ENCODE assay signal across 1 cellular context in genomic region chr7:158473238-158473637, GRCh38.
TF ChIP-seq lines count a peak whose summit lies in the region.

No MANE protein-coding gene starts in this region.

TF ChIP-seq in GM23338, 12 proteins besides CTCF, POLR2A, EP300 and RAD21 (continued from another document):
- TF ChIP-seq, protein P1, sequence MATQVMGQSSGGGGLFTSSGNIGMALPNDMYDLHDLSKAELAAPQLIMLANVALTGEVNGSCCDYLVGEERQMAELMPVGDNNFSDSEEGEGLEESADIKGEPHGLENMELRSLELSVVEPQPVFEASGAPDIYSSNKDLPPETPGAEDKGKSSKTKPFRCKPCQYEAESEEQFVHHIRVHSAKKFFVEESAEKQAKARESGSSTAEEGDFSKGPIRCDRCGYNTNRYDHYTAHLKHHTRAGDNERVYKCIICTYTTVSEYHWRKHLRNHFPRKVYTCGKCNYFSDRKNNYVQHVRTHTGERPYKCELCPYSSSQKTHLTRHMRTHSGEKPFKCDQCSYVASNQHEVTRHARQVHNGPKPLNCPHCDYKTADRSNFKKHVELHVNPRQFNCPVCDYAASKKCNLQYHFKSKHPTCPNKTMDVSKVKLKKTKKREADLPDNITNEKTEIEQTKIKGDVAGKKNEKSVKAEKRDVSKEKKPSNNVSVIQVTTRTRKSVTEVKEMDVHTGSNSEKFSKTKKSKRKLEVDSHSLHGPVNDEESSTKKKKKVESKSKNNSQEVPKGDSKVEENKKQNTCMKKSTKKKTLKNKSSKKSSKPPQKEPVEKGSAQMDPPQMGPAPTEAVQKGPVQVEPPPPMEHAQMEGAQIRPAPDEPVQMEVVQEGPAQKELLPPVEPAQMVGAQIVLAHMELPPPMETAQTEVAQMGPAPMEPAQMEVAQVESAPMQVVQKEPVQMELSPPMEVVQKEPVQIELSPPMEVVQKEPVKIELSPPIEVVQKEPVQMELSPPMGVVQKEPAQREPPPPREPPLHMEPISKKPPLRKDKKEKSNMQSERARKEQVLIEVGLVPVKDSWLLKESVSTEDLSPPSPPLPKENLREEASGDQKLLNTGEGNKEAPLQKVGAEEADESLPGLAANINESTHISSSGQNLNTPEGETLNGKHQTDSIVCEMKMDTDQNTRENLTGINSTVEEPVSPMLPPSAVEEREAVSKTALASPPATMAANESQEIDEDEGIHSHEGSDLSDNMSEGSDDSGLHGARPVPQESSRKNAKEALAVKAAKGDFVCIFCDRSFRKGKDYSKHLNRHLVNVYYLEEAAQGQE (IDR thresholded peaks at IDR 0.05; ENCODE audit: unreplicated experiment) = no peak
- no peak for TF ChIP-seq ZNF114 (CRISPR knock-in tag; IDR thresholded peaks at IDR 0.05)
- TF ChIP-seq NANOG (IDR thresholded peaks at IDR 0.05; ENCODE audit: borderline replicate concordance) = no peak
- no peak for TF ChIP-seq POLR2AphosphoS5 (IDR thresholded peaks at IDR 0.05; ENCODE audit: low read depth)
